In the genomic region with DNA sequence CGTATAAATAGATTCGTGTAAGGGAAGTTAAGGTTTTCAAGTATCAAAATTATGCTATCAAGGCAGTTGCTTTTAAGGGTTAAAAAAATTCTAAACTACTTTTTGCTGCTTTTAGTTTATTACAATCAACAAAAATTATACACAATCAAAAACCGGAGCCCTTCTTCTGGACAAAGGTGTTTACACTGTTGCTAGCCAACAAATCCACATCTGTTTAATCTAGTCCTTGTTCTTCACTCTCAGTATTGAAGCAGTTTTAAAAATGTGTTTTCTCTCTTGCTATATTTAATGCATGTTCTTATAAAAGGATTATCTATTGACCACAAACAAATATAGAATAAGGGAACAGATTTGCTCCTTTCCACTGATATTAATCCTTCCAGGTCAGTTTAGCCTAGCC, we compare ENCODE assay signal across 8 cellular contexts. TPM values are rescaled to one million over a fixed set of nuclear protein-coding genes. Genes with fewer than 3 reads are reported as not detected.
A peak's percentile ranks its signal among the peaks of the same experiment; 100 is the strongest.
DNase-seq lines count a peak whose midpoint lies in the region; ATAC-seq, FAIRE-seq and TF ChIP-seq lines count a peak whose summit lies in the region.

No MANE protein-coding gene starts in this region.

- FAIRE-seq in HepG2 (lab: Jason Lieb, UNC) = no peak

- DNase-seq in activated naive CD4-positive, alpha-beta T cell treated with anti-CD3 and anti-CD28 coated beads, Interleukin-2, amount 10 ng/mL, durations not matched to agents 7 days and 5 days = no peak
- DNase-seq in activated naive CD4-positive, alpha-beta T cell (lab: John Stamatoyannopoulos, UW) = no peak
- no peak for DNase-seq in activated naive CD8-positive, alpha-beta T cell treated with anti-CD3 and anti-CD28 coated beads for 36 hours
- DNase-seq in HepG2 (ENCODE audit: low spot score) (peak; percentile 6), upper lobe of right lung (no peak), SHP77 (lab: John Stamatoyannopoulos, UW) (no peak), germinal center (ENCODE audit: low spot score) (no peak)

- H4K20me1 ChIP-seq in HepG2 (ENCODE audit: insufficient read depth, low read length) = peaks cover 62% of the 10 kb centered on the region

- H3K4me1 ChIP-seq in HepG2 (ENCODE audit: insufficient read depth, low read length) (peaks cover 51% of the 10 kb centered on the region), upper lobe of right lung (peaks cover 40% of the 10 kb centered on the region)

- intact Hi-C loops in HepG2 (cut with micrococcal nuclease; ENCODE audit: unreplicated experiment) = loop anchor here (5.0 kb wide), 1 partner anchor 300 kb away; a partner anchor contains a TSS
- intact Hi-C loops in upper lobe of right lung (cut with DNase I) = no loop called here

- H3K9me3 Mint-ChIP-seq in activated naive CD4-positive, alpha-beta T cell treated with anti-CD3 and anti-CD28 coated beads, Interleukin-2, amount 10 ng/mL, durations not matched to agents 7 days and 5 days = peaks cover 9% of the 10 kb centered on the region
- H3K9me3 Mint-ChIP-seq in activated naive CD8-positive, alpha-beta T cell treated with anti-CD3 and anti-CD28 coated beads for 36 hours = peaks cover 7% of the 10 kb centered on the region

- peak overlapping the region; percentile 93 for H3K27ac ChIP-seq in HepG2 (ENCODE audit: extremely low read length, insufficient read depth, low read length)
- H3K27ac ChIP-seq in upper lobe of right lung = peak overlapping the region; percentile 98

- no peak for TF ChIP-seq RAD21 in HepG2 (CRISPR knock-in tag; IDR thresholded peaks at IDR 0.05)

- CTCF ChIA-PET in activated naive CD4-positive, alpha-beta T cell treated with anti-CD3 and anti-CD28 coated beads, Interleukin-2, amount 10 ng/mL, durations not matched to agents 7 days and 5 days (lab: Charles Lee) = no interaction called here
- CTCF ChIA-PET in HepG2 (lab: Yijun Ruan, JAX; ENCODE audit: low intra/inter-chr PET ratio, low total read pairs) = no interaction called here

- H3K9ac ChIP-seq in HepG2 (ENCODE audit: insufficient read depth, low read depth, low read length) = peak overlapping the region; percentile 95

- H3K4me1 Mint-ChIP-seq in activated naive CD4-positive, alpha-beta T cell treated with anti-CD3 and anti-CD28 coated beads, Interleukin-2, amount 10 ng/mL, durations not matched to agents 7 days and 5 days = peaks cover 64% of the 10 kb centered on the region
- H3K4me1 Mint-ChIP-seq in activated naive CD8-positive, alpha-beta T cell treated with anti-CD3 and anti-CD28 coated beads for 36 hours = peaks cover 58% of the 10 kb centered on the region

- no TSS peak for BruUV-seq in HepG2 (replicated peaks; lab: Mats Ljungman, UMichigan)

- H3K4me3 ChIP-seq in HepG2 (replicated peaks in 1 of 3; ENCODE audit: insufficient read depth in 1 of 3, low read depth in 2 of 3, low read length in 3 of 3) (peak overlapping the region; percentile 87 to 93 (median 91); a peak in 5 of 6 replicates), upper lobe of right lung (peak overlapping the region; percentile 80)

- no peak overlapping the region for H3K27ac Mint-ChIP-seq in activated naive CD4-positive, alpha-beta T cell treated with anti-CD3 and anti-CD28 coated beads, Interleukin-2, amount 10 ng/mL, durations not matched to agents 7 days and 5 days
- H3K27ac Mint-ChIP-seq in activated naive CD8-positive, alpha-beta T cell treated with anti-CD3 and anti-CD28 coated beads for 36 hours = no peak overlapping the region

- peaks cover 68% of the 10 kb centered on the region for H3K36me3 Mint-ChIP-seq in activated naive CD4-positive, alpha-beta T cell treated with anti-CD3 and anti-CD28 coated beads, Interleukin-2, amount 10 ng/mL, durations not matched to agents 7 days and 5 days
- H3K36me3 Mint-ChIP-seq in activated naive CD8-positive, alpha-beta T cell treated with anti-CD3 and anti-CD28 coated beads for 36 hours = peaks cover 73% of the 10 kb centered on the region

- in situ Hi-C loops in HepG2 (cut with HindIII; ENCODE audit: extremely low pct_ligation_motif_present, low pct_unique_long_range_greater_than_20kb) = loop anchor here (10.0 kb wide), 1 partner anchor 293 kb away; no protein-coding TSS in a partner anchor

- no peak overlapping the region for H2AFZ ChIP-seq in HepG2 (ENCODE audit: low read length)

- TF ChIP-seq EP300 in HepG2 (IDR thresholded peaks at IDR 0.05; ENCODE audit: low read depth in 2 of 2, low read length in 2 of 2) (no peak), HepG2 (CRISPR knock-in tag; IDR thresholded peaks at IDR 0.05; ENCODE audit: borderline replicate concordance) (no peak)

- TF ChIP-seq CTCF in HepG2 (CRISPR knock-in tag; IDR thresholded peaks at IDR 0.05) (no peak), upper lobe of right lung (IDR thresholded peaks at IDR 0.05) (no peak)

- H3K36me3 ChIP-seq in HepG2 (replicated peaks in 1 of 2; ENCODE audit: control insufficient read depth in 1 of 2, insufficient read depth in 2 of 2, low read length in 2 of 2) (peaks cover 3 to 4% of the 10 kb centered on the region in 2 experiments; a peak in 3 of 5 replicates), upper lobe of right lung (peaks cover 18% of the 10 kb centered on the region)

- 7% methylated on average over 3 of the region's 3 CpGs for WGBS in HepG2 (ENCODE audit: low lambda C conversion rate)

- H3K9me3 ChIP-seq in HepG2 (ENCODE audit: low read length) = peaks cover 6% of the 10 kb centered on the region
- no peaks in the 10 kb centered on the region for H3K9me3 ChIP-seq in upper lobe of right lung

- no peaks in the 10 kb centered on the region for H3K27me3 Mint-ChIP-seq in activated naive CD4-positive, alpha-beta T cell treated with anti-CD3 and anti-CD28 coated beads, Interleukin-2, amount 10 ng/mL, durations not matched to agents 7 days and 5 days
- H3K27me3 Mint-ChIP-seq in activated naive CD8-positive, alpha-beta T cell treated with anti-CD3 and anti-CD28 coated beads for 36 hours = no peaks in the 10 kb centered on the region

- POLR2A ChIA-PET in HepG2 (lab: Yijun Ruan, JAX) = interaction anchor here (1.1 kb wide), 1 partner anchor 19 kb away, joined by 3 read pairs; no protein-coding TSS in a partner anchor

- H3K27me3 ChIP-seq in HepG2 (ENCODE audit: control insufficient read depth in 1 of 2, insufficient read depth in 2 of 2, low read length in 2 of 2) = no peaks in the 10 kb centered on the region; a peak in 1 of 5 replicates
- H3K27me3 ChIP-seq in upper lobe of right lung = no peaks in the 10 kb centered on the region

- TF ChIP-seq POLR2A in HepG2 (IDR thresholded peaks at IDR 0.05; ENCODE audit: insufficient read depth in 1 of 2, low read depth in 2 of 2, low read length in 2 of 2) = no peak

- ATAC-seq in HepG2 (no peak), upper lobe of right lung (no peak), HG03439 (IDR thresholded peaks at IDR 0.05; ENCODE audit: unreplicated experiment) (no peak)

- peak overlapping the region; percentile 91 for H3K4me3 Mint-ChIP-seq in activated naive CD4-positive, alpha-beta T cell treated with anti-CD3 and anti-CD28 coated beads, Interleukin-2, amount 10 ng/mL, durations not matched to agents 7 days and 5 days
- H3K4me3 Mint-ChIP-seq in activated naive CD8-positive, alpha-beta T cell treated with anti-CD3 and anti-CD28 coated beads for 36 hours = peak overlapping the region; percentile 97

- H3K79me2 ChIP-seq in HepG2 (ENCODE audit: insufficient read depth, low read length) = peaks cover 72% of the 10 kb centered on the region

- peak overlapping the region; percentile 93 for H3K4me2 ChIP-seq in HepG2 (ENCODE audit: low read depth, low read length)

TF ChIP-seq in HepG2, 621 proteins besides CTCF, POLR2A, EP300 and RAD21:
- TF ChIP-seq SAP130 (CRISPR knock-in tag; IDR thresholded peaks at IDR 0.05; ENCODE audit: low read depth) = 0 out of 2 replicates have a peak, but pooled peaks have one; percentile 4
- TF ChIP-seq ZNF567 (CRISPR knock-in tag; IDR thresholded peaks at IDR 0.05; ENCODE audit: borderline replicate concordance) = no peak

RNA-seq across cellular contexts. Expression of a gene that starts 2.5 kb away (rescaled TPM):
- 10 to 100 TPM; 14.7 to 15.6 TPM for total RNA-seq in activated naive CD8-positive, alpha-beta T cell treated with anti-CD3 and anti-CD28 coated beads for 36 hours
- total RNA-seq in HepG2 (2016; rRNA removed; fragmentation: Illumina TruSeq; extraction: Trizol) (5.5 and 11.1 TPM in 2 replicates), upper lobe of right lung (26.1 TPM)
- total RNA-seq in HepG2 (2016; cell fraction: cytosol; rRNA removed; fragmentation: Illumina TruSeq; extraction: Trizol; ENCODE audit: low read depth) = 0.61 and 0.62 TPM in 2 replicates
- 5.9 and 10.2 TPM in 2 replicates for total RNA-seq in HepG2 (2016; cell fraction: insoluble cytoplasmic fraction; rRNA removed; fragmentation: Illumina TruSeq; extraction: Trizol)
- 3.9 and 4.5 TPM in 2 replicates for total RNA-seq in HepG2 (2016; cell fraction: membrane; rRNA removed; fragmentation: Illumina TruSeq; extraction: Trizol)
- total RNA-seq in HepG2 (2016; cell fraction: nucleus; rRNA removed; fragmentation: Illumina TruSeq; extraction: Trizol) = 10.2 and 10.6 TPM in 2 replicates
- 6.1 and 8.3 TPM in 2 replicates for polyA plus RNA-seq in HepG2 (2011; rRNA removed)
- 2.9 and 4.4 TPM in 2 replicates for polyA plus RNA-seq in HepG2 (2011; cell fraction: cytosol; rRNA removed)
- 4.6 and 5.1 TPM in 2 replicates for polyA plus RNA-seq in HepG2 (2011; cell fraction: nucleus; rRNA removed)
- polyA plus RNA-seq in HepG2 (2012) = 7.4 and 8.4 TPM in 2 replicates
- polyA plus RNA-seq in HepG2 (2016; cell fraction: cytosol; fragmentation: Illumina TruSeq; extraction: Trizol; ENCODE audit: low read depth) = 0.19 and 0.23 TPM in 2 replicates
- polyA plus RNA-seq in HepG2 (2016; cell fraction: insoluble cytoplasmic fraction; fragmentation: Illumina TruSeq; extraction: Trizol; ENCODE audit: low read depth) = 6.5 and 7.0 TPM in 2 replicates
- 1.5 and 1.7 TPM in 2 replicates for polyA plus RNA-seq in HepG2 (2016; cell fraction: membrane; fragmentation: Illumina TruSeq; extraction: Trizol; ENCODE audit: low read depth)
- 12.4 and 13.4 TPM in 2 replicates for polyA plus RNA-seq in HepG2 (2016; cell fraction: nucleus; fragmentation: Illumina TruSeq; extraction: Trizol; ENCODE audit: insufficient read depth, low read depth)
- 6.1 and 8.3 TPM in 2 replicates for polyA minus RNA-seq in HepG2 (2011; rRNA and poly(A)+ RNA removed; ENCODE audit: low replicate concordance)
- 9.9 and 11.2 TPM in 2 replicates for polyA minus RNA-seq in HepG2 (2011; cell fraction: cytosol; rRNA and poly(A)+ RNA removed)
- 17.0 and 21.4 TPM in 2 replicates for polyA minus RNA-seq in HepG2 (2011; cell fraction: nucleus; rRNA and poly(A)+ RNA removed)
